ENCODE assay signal across 1 cellular context in the genomic region with DNA sequence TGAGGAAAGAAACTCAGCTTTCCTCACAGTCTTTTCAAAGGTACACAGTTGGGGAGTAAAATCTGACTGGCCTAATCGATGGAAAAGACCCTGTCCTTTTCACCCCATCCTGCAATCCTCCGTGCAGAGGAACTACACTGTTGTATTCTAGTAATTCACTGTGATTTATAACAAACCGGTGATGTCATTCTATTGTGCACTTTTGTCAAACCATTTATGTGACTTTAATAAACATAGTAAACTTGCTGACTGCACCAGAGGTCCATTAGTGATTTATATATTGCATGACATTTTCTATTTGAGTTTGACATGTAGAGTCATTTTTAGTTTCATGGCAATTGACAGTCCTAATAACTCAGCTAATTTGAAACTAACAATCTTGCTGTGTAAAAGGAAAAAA.
TF ChIP-seq lines count a peak whose summit lies in the region.

No MANE protein-coding gene starts in this region.

TF ChIP-seq in IMR-90, 13 proteins besides CTCF, POLR2A, EP300 and RAD21 (continued from another document):
- no peak for TF ChIP-seq SMC3 (IDR thresholded peaks at IDR 0.05; ENCODE audit: low read depth, low read length)
- TF ChIP-seq FOS (IDR thresholded peaks at IDR 0.05; ENCODE audit: low read depth, low read length): no peak
- TF ChIP-seq ELK1 (IDR thresholded peaks at IDR 0.05; ENCODE audit: borderline replicate concordance, low read depth, low read length): no peak
